8 cellular contexts compared by ENCODE assay signal in the genomic region with DNA sequence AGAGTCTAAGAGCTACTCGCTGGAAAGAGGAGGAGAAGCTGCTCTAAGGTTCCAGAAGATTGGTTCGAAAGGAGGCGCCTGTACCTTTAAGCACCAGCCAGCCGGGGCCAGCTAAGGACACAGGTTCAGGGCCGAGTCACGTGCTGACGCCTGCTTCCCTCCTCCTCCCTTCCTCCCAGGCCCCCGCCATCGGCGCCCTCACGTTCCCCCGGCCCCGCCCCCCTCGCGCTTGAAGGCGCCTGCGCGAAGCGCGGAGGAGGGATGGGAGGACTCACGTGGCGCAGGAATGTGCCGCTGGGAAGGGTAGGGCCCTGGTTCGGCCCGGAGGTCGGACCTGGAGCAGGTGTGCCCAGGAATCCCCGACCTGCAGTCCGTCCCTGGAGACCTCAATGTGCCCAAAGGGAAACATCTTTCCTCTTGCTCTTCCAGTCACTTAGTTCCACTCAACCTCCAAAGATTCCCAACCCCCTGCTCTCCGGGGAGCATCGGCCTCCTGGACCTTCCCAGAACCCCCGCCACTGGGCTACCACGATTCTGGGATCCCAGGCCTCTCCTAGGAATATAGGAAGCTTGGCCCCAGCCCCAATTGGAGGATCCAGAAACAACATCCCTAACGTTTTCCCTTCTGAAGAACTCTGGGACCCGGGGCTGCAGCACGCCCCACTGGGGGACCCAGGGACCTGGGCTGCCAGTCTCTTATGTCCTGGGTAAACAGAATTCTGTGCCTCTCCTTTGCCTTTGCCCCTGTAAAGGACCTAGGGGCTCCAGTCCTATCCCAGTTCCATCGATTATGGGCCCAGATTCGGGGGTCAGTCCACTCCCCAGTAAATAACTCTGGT. TPM values are rescaled to one million over a fixed set of nuclear protein-coding genes. Genes with fewer than 3 reads are reported as not detected.
DNase-seq lines count a peak whose midpoint lies in the region; ATAC-seq, FAIRE-seq and TF ChIP-seq lines count a peak whose summit lies in the region.

No MANE protein-coding gene starts in this region.

- no peak overlapping the region for H3K27ac ChIP-seq in smooth muscle cell (ENCODE audit: low read depth)

- peak overlapping the region; percentile 84 for H3K27ac Mint-ChIP-seq in activated B cell treated with CpG ODN at 0.5 μM for 24 hours

- peaks cover 31% of the 10 kb centered on the region for H3K36me3 Mint-ChIP-seq in activated B cell treated with CpG ODN at 0.5 μM for 24 hours (ENCODE audit: low read depth)

- no peak for TF ChIP-seq CTCF in activated B cell treated with CpG ODN at 0.5 μM for 24 hours (IDR thresholded peaks at IDR 0.05)
- TF ChIP-seq CTCF in bronchial epithelial cell (IDR thresholded peaks at IDR 0.05; ENCODE audit: insufficient read depth, low read length, severe bottlenecking): no peak
- no peak for TF ChIP-seq CTCF in smooth muscle cell (IDR thresholded peaks at IDR 0.05; ENCODE audit: borderline replicate concordance, insufficient read depth, poor library complexity, severe bottlenecking)

- H3K79me2 ChIP-seq in smooth muscle cell (ENCODE audit: low read depth): no peaks in the 10 kb centered on the region

- H3K36me3 ChIP-seq in bronchial epithelial cell (ENCODE audit: control insufficient read depth, insufficient read depth, low read length): peaks cover 7% of the 10 kb centered on the region
- no peaks in the 10 kb centered on the region for H3K36me3 ChIP-seq in smooth muscle cell (ENCODE audit: low read depth)

- no peak for FAIRE-seq in bronchial epithelial cell (lab: Jason Lieb, UNC)

- H3K9me3 Mint-ChIP-seq in activated B cell treated with CpG ODN at 0.5 μM for 24 hours: no peaks in the 10 kb centered on the region

- H3K9me3 ChIP-seq in smooth muscle cell (replicated peaks; ENCODE audit: low read depth): no peaks in the 10 kb centered on the region

- peaks cover 56% of the 10 kb centered on the region for H3K4me1 Mint-ChIP-seq in activated B cell treated with CpG ODN at 0.5 μM for 24 hours

- CTCF ChIA-PET in activated B cell treated with CpG ODN at 0.5 μM for 24 hours (lab: Charles Lee): interaction anchor here (0.6 to 1.8 kb wide), 4 partner anchors 11 to 45 kb away, joined by 3 to 11 read pairs (median 5); a partner anchor contains a TSS

- H3K27me3 ChIP-seq in bronchial epithelial cell (ENCODE audit: control insufficient read depth, insufficient read depth, low read length) (no peaks in the 10 kb centered on the region), smooth muscle cell (ENCODE audit: low read depth) (peaks cover 6% of the 10 kb centered on the region)

- H3K9ac ChIP-seq in smooth muscle cell (ENCODE audit: low read depth): no peak overlapping the region

- POLR2A ChIA-PET in activated B cell treated with CpG ODN at 0.5 μM for 24 hours (lab: Charles Lee): interaction anchor here (0.6 to 2.6 kb wide), 12 partner anchors 10 to 385 kb away, joined by 3 to 32 read pairs (median 6); a partner anchor contains a TSS

- DNase-seq in GF-D8 (lab: John Stamatoyannopoulos, UW) (peak; percentile 89), NCI-H226 (peak; percentile 93), activated B cell treated with CpG ODN at 0.5 μM for 24 hours (peak; percentile 87), bronchial epithelial cell (ENCODE audit: low read depth) (peak; percentile 80), inferior parietal cortex (ENCODE audit: extremely low spot score) (peak; percentile 88), smooth muscle cell (lab: John Stamatoyannopoulos, UW; ENCODE audit: unreplicated experiment) (peak; percentile 63)

- intact Hi-C loops in activated B cell treated with CpG ODN at 0.5 μM for 24 hours (cut with micrococcal nuclease): loop anchor here (1.0 to 10.0 kb wide), 7 partner anchors 10 to 1043 kb away; a partner anchor contains a TSS

- no peaks in the 10 kb centered on the region for H4K20me1 ChIP-seq in smooth muscle cell (ENCODE audit: low read depth)

- no peaks in the 10 kb centered on the region for H3K27me3 Mint-ChIP-seq in activated B cell treated with CpG ODN at 0.5 μM for 24 hours

- ATAC-seq in HG03095 (IDR thresholded peaks at IDR 0.05; ENCODE audit: unreplicated experiment) (peak; percentile 24), activated B cell treated with CpG ODN at 0.5 μM for 24 hours (ENCODE audit: low read depth) (peak; percentile 16), GM21390 (IDR thresholded peaks at IDR 0.05; ENCODE audit: unreplicated experiment) (no peak)

- 19% methylated on average over 31 of the region's 37 CpGs for WGBS in smooth muscle cell (ENCODE audit: low lambda C conversion rate)

- H3K4me3 ChIP-seq in bronchial epithelial cell (ENCODE audit: low read depth, low read length) (peak overlapping the region; percentile 58), smooth muscle cell (peak overlapping the region; percentile 60)

- H3F3A ChIP-seq in smooth muscle cell (ENCODE audit: low read depth): peaks cover 12% of the 10 kb centered on the region

- peak overlapping the region; percentile 79 for H3K4me2 ChIP-seq in smooth muscle cell

- peak overlapping the region; percentile 77 for H3K4me3 Mint-ChIP-seq in activated B cell treated with CpG ODN at 0.5 μM for 24 hours

- peaks cover 15% of the 10 kb centered on the region for H3K4me1 ChIP-seq in smooth muscle cell (ENCODE audit: low read depth)

- H2AFZ ChIP-seq in smooth muscle cell (ENCODE audit: low read depth): no peak overlapping the region

RNA-seq across cellular contexts. Expression of a gene that starts 2.5 kb away (rescaled TPM):
- total RNA-seq in activated B cell treated with CpG ODN at 0.5 μM for 24 hours (8.7 and 9.2 TPM in 2 replicates), bronchial epithelial cell (6.6 and 8.7 TPM in 2 replicates), smooth muscle cell (3.5 and 4.5 TPM in 2 replicates)
- 6.9 and 11.3 TPM in 2 replicates for polyA plus RNA-seq in smooth muscle cell

RNA-seq across cellular contexts. Expression of a gene that starts 11.3 kb away (rescaled TPM):
- total RNA-seq in activated B cell treated with CpG ODN at 0.5 μM for 24 hours (9.5 and 10.3 TPM in 2 replicates), bronchial epithelial cell (2.4 and 4.4 TPM in 2 replicates), smooth muscle cell (0.09 and 1.7 TPM in 2 replicates)
- polyA plus RNA-seq in smooth muscle cell: 6.9 and 9.5 TPM in 2 replicates

RNA-seq across cellular contexts. Expression of a gene that starts 15.3 kb away (rescaled TPM):
- 38.2 and 48.5 TPM in 2 replicates for total RNA-seq in activated B cell treated with CpG ODN at 0.5 μM for 24 hours
- 3.3 and 3.4 TPM in 2 replicates for total RNA-seq in bronchial epithelial cell
- total RNA-seq in smooth muscle cell: 4.0 and 8.2 TPM in 2 replicates
- 9.3 and 13.8 TPM in 2 replicates for polyA plus RNA-seq in smooth muscle cell

RNA-seq across cellular contexts. Expression of a gene that starts 15.7 kb away (rescaled TPM):
- total RNA-seq in activated B cell treated with CpG ODN at 0.5 μM for 24 hours (2,427 and 2,762 TPM in 2 replicates), bronchial epithelial cell (3,143 and 4,233 TPM in 2 replicates), smooth muscle cell (1,279 and 1,519 TPM in 2 replicates)
- 666 and 762 TPM in 2 replicates for polyA plus RNA-seq in smooth muscle cell

RNA-seq across cellular contexts. Expression of a gene that starts 19.8 kb away (rescaled TPM):
- total RNA-seq in activated B cell treated with CpG ODN at 0.5 μM for 24 hours (3.5 and 5.6 TPM in 2 replicates), bronchial epithelial cell (21.9 and 62.3 TPM in 2 replicates), smooth muscle cell (0.49 and 0.72 TPM in 2 replicates)
- 0.49 and 2.0 TPM in 2 replicates for polyA plus RNA-seq in smooth muscle cell
